30 cellular contexts compared by ENCODE assay signal in genomic region chr5:89243611-89244010, GRCh38.
A peak's percentile ranks its signal among the peaks of the same experiment; 100 is the strongest.
DNase-seq lines count a peak whose midpoint lies in the region; ATAC-seq lines count a peak whose summit lies in the region.
"Had no signal": no experiment of that assay in that cellular context is flagged by ENCODE, and none has a peak within 500 bp of the region (broad histone marks: within the 10 kb centered on the region; RNA-seq: fewer than 3 reads in every experiment).

No MANE protein-coding gene starts in this region.

- peaks cover 2% of the 10 kb centered on the region for H3K27me3 Mint-ChIP-seq in activated naive CD8-positive, alpha-beta T cell treated with anti-CD3 and anti-CD28 coated beads, Interleukin-2, amount 50 U/mL, for 24 hours
- H3K27me3 Mint-ChIP-seq in activated naive CD8-positive, alpha-beta T cell treated with anti-CD3 and anti-CD28 coated beads for 36 hours = no peaks in the 10 kb centered on the region
- no peaks in the 10 kb centered on the region for H3K27me3 Mint-ChIP-seq in stimulated activated naive CD8-positive, alpha-beta T cell treated with anti-CD3 and anti-CD28 coated beads, Interleukin-15, amount 100 ng/mL, for 72 hours
- no peaks in the 10 kb centered on the region for H3K27me3 Mint-ChIP-seq in stimulated activated memory B cell treated with anti-CD40 and anti-IgM and Interleukin-4, amounts not matched to agents 10 μg/mL and 1 μg/mL and 100 μg/mL, for 72 hours
- H3K27me3 Mint-ChIP-seq in stimulated activated naive B cell treated with anti-CD40 and anti-IgM and Interleukin-4, amounts not matched to agents 10 μg/mL and 1 μg/mL and 100 μg/mL, for 72 hours = no peaks in the 10 kb centered on the region
- H3K27me3 Mint-ChIP-seq: B cell; CD4-positive, alpha-beta memory T cell; CD4-positive, alpha-beta T cell; CD4-positive, CD25-positive, alpha-beta regulatory T cell; CD8-positive, alpha-beta memory T cell had no signal

- DNase-seq in activated naive CD8-positive, alpha-beta T cell treated with anti-CD3 and anti-CD28 coated beads, Interleukin-2, amount 50 U/mL, for 24 hours = no peak
- no peak for DNase-seq in activated naive CD8-positive, alpha-beta T cell treated with anti-CD3 and anti-CD28 coated beads for 36 hours
- no peak for DNase-seq in stimulated activated naive CD8-positive, alpha-beta T cell treated with anti-CD3 and anti-CD28 coated beads, Interleukin-15, Interleukin-2, amounts not matched to agents 100 U/mL and 50 U/mL, for 24 hours
- DNase-seq in stimulated activated naive CD8-positive, alpha-beta T cell treated with anti-CD3 and anti-CD28 coated beads, Interleukin-15, amount 100 ng/mL, for 72 hours = no peak
- no peak for DNase-seq in stimulated activated naive B cell treated with anti-CD40 and anti-IgM and Interleukin-4, amounts not matched to agents 10 μg/mL and 1 μg/mL and 100 μg/mL, for 72 hours
- DNase-seq in 8988T = no peak
- DNase-seq: ACHN; AML-193; BE2C; C1 segment of cervical spinal cord; Caco-2; Calu3; CD4-positive, alpha-beta memory T cell; CD4-positive, alpha-beta T cell; CD4-positive, CD25-positive, alpha-beta regulatory T cell; CD8-positive, alpha-beta memory T cell; CD8-positive, alpha-beta T cell; COR-L47; DMS 273 treated with DMSO at 0.1 percent for 48 hours; DMS153; DMS53; DMS79; DMS79 treated with DMSO at 0.1 percent for 48 hours; DND-41; EL had no signal

- H3K4me3 Mint-ChIP-seq in activated naive CD8-positive, alpha-beta T cell treated with anti-CD3 and anti-CD28 coated beads, Interleukin-2, amount 50 U/mL, for 24 hours = no peak overlapping the region
- H3K4me3 Mint-ChIP-seq in activated naive CD8-positive, alpha-beta T cell treated with anti-CD3 and anti-CD28 coated beads for 36 hours = no peak overlapping the region
- H3K4me3 Mint-ChIP-seq in stimulated activated naive CD8-positive, alpha-beta T cell treated with anti-CD3 and anti-CD28 coated beads, Interleukin-15, amount 100 ng/mL, for 72 hours = no peak overlapping the region
- H3K4me3 Mint-ChIP-seq in stimulated activated memory B cell treated with anti-CD40 and anti-IgM and Interleukin-4, amounts not matched to agents 10 μg/mL and 1 μg/mL and 100 μg/mL, for 72 hours = no peak overlapping the region
- H3K4me3 Mint-ChIP-seq in stimulated activated naive B cell treated with anti-CD40 and anti-IgM and Interleukin-4, amounts not matched to agents 10 μg/mL and 1 μg/mL and 100 μg/mL, for 72 hours = no peak overlapping the region
- H3K4me3 Mint-ChIP-seq: B cell; CD14-positive monocyte; CD4-positive, alpha-beta memory T cell; CD4-positive, alpha-beta T cell; CD4-positive, CD25-positive, alpha-beta regulatory T cell; CD8-positive, alpha-beta memory T cell; CD8-positive, alpha-beta T cell had no signal

- peaks cover 13% of the 10 kb centered on the region for H3K4me1 Mint-ChIP-seq in activated naive CD8-positive, alpha-beta T cell treated with anti-CD3 and anti-CD28 coated beads, Interleukin-2, amount 50 U/mL, for 24 hours
- peaks cover 4% of the 10 kb centered on the region for H3K4me1 Mint-ChIP-seq in activated naive CD8-positive, alpha-beta T cell treated with anti-CD3 and anti-CD28 coated beads for 36 hours
- H3K4me1 Mint-ChIP-seq in stimulated activated naive CD8-positive, alpha-beta T cell treated with anti-CD3 and anti-CD28 coated beads, Interleukin-15, amount 100 ng/mL, for 72 hours = no peaks in the 10 kb centered on the region
- H3K4me1 Mint-ChIP-seq in stimulated activated memory B cell treated with anti-CD40 and anti-IgM and Interleukin-4, amounts not matched to agents 10 μg/mL and 1 μg/mL and 100 μg/mL, for 72 hours = no peaks in the 10 kb centered on the region
- peaks cover 8 to 11% of the 10 kb centered on the region in 2 donors for H3K4me1 Mint-ChIP-seq in stimulated activated naive B cell treated with anti-CD40 and anti-IgM and Interleukin-4, amounts not matched to agents 10 μg/mL and 1 μg/mL and 100 μg/mL, for 72 hours
- H3K4me1 Mint-ChIP-seq: CD4-positive, alpha-beta memory T cell; CD4-positive, CD25-positive, alpha-beta regulatory T cell; CD8-positive, alpha-beta memory T cell had no signal

- no peak overlapping the region for H3K27ac Mint-ChIP-seq in activated naive CD8-positive, alpha-beta T cell treated with anti-CD3 and anti-CD28 coated beads, Interleukin-2, amount 50 U/mL, for 24 hours
- H3K27ac Mint-ChIP-seq in activated naive CD8-positive, alpha-beta T cell treated with anti-CD3 and anti-CD28 coated beads for 36 hours = no peak overlapping the region
- no peak overlapping the region for H3K27ac Mint-ChIP-seq in stimulated activated naive CD8-positive, alpha-beta T cell treated with anti-CD3 and anti-CD28 coated beads, Interleukin-15, amount 100 ng/mL, for 72 hours
- no peak overlapping the region for H3K27ac Mint-ChIP-seq in stimulated activated memory B cell treated with anti-CD40 and anti-IgM and Interleukin-4, amounts not matched to agents 10 μg/mL and 1 μg/mL and 100 μg/mL, for 72 hours
- no peak overlapping the region for H3K27ac Mint-ChIP-seq in stimulated activated naive B cell treated with anti-CD40 and anti-IgM and Interleukin-4, amounts not matched to agents 10 μg/mL and 1 μg/mL and 100 μg/mL, for 72 hours
- H3K27ac Mint-ChIP-seq: B cell; CD14-positive monocyte; CD4-positive, alpha-beta memory T cell; CD4-positive, alpha-beta T cell; CD4-positive, CD25-positive, alpha-beta regulatory T cell; CD8-positive, alpha-beta memory T cell; CD8-positive, alpha-beta T cell had no signal

- peak; percentile 54 for ATAC-seq in activated naive CD8-positive, alpha-beta T cell treated with anti-CD3 and anti-CD28 coated beads, Interleukin-2, amount 50 U/mL, for 24 hours
- peak; percentile 40 for ATAC-seq in stimulated activated naive CD8-positive, alpha-beta T cell treated with anti-CD3 and anti-CD28 coated beads, Interleukin-15, Interleukin-2, amounts not matched to agents 100 U/mL and 50 U/mL, for 24 hours
- no peak for ATAC-seq in stimulated activated naive CD8-positive, alpha-beta T cell treated with anti-CD3 and anti-CD28 coated beads, Interleukin-15, amount 100 ng/mL, for 72 hours
- peak; percentile 16 for ATAC-seq in stimulated activated memory B cell treated with anti-CD40 and anti-IgM and Interleukin-4, amounts not matched to agents 10 μg/mL and 1 μg/mL and 100 μg/mL, for 72 hours
- peak; percentile 31 to 52 for ATAC-seq in stimulated activated naive B cell treated with anti-CD40 and anti-IgM and Interleukin-4, amounts not matched to agents 10 μg/mL and 1 μg/mL and 100 μg/mL, for 72 hours (replicated peaks)
- ATAC-seq in HG03196 (IDR thresholded peaks at IDR 0.05; ENCODE audit: unreplicated experiment) = no peak
- ATAC-seq: A549; CD8-positive, alpha-beta T cell had no signal

- no peaks in the 10 kb centered on the region for H3K36me3 Mint-ChIP-seq in activated naive CD8-positive, alpha-beta T cell treated with anti-CD3 and anti-CD28 coated beads, Interleukin-2, amount 50 U/mL, for 24 hours (ENCODE audit: low read depth)
- no peaks in the 10 kb centered on the region for H3K36me3 Mint-ChIP-seq in activated naive CD8-positive, alpha-beta T cell treated with anti-CD3 and anti-CD28 coated beads for 36 hours
- H3K36me3 Mint-ChIP-seq in stimulated activated memory B cell treated with anti-CD40 and anti-IgM and Interleukin-4, amounts not matched to agents 10 μg/mL and 1 μg/mL and 100 μg/mL, for 72 hours = no peaks in the 10 kb centered on the region
- no peaks in the 10 kb centered on the region for H3K36me3 Mint-ChIP-seq in stimulated activated naive B cell treated with anti-CD40 and anti-IgM and Interleukin-4, amounts not matched to agents 10 μg/mL and 1 μg/mL and 100 μg/mL, for 72 hours
- H3K36me3 Mint-ChIP-seq: CD14-positive monocyte; CD4-positive, alpha-beta memory T cell; CD4-positive, CD25-positive, alpha-beta regulatory T cell; CD8-positive, alpha-beta memory T cell; CD8-positive, alpha-beta T cell had no signal

- H3K9me3 Mint-ChIP-seq in activated naive CD8-positive, alpha-beta T cell treated with anti-CD3 and anti-CD28 coated beads, Interleukin-2, amount 50 U/mL, for 24 hours = peaks cover 13% of the 10 kb centered on the region
- no peaks in the 10 kb centered on the region for H3K9me3 Mint-ChIP-seq in activated naive CD8-positive, alpha-beta T cell treated with anti-CD3 and anti-CD28 coated beads for 36 hours
- H3K9me3 Mint-ChIP-seq in stimulated activated naive CD8-positive, alpha-beta T cell treated with anti-CD3 and anti-CD28 coated beads, Interleukin-15, amount 100 ng/mL, for 72 hours = no peaks in the 10 kb centered on the region
- H3K9me3 Mint-ChIP-seq in stimulated activated memory B cell treated with anti-CD40 and anti-IgM and Interleukin-4, amounts not matched to agents 10 μg/mL and 1 μg/mL and 100 μg/mL, for 72 hours = no peaks in the 10 kb centered on the region
- peaks cover 0 to 6% of the 10 kb centered on the region in 2 donors for H3K9me3 Mint-ChIP-seq in stimulated activated naive B cell treated with anti-CD40 and anti-IgM and Interleukin-4, amounts not matched to agents 10 μg/mL and 1 μg/mL and 100 μg/mL, for 72 hours
- H3K9me3 Mint-ChIP-seq: CD4-positive, alpha-beta T cell; CD8-positive, alpha-beta T cell had no signal

Comparison
In these comparisons a context has a peak if more than half of its experiments do, and no peak if none do; other contexts are left out.
1. ATAC-seq: peak in activated naive CD8-positive, alpha-beta T cell treated with anti-CD3 and anti-CD28 coated beads, Interleukin-2, amount 50 U/mL, for 24 hours (single experiment), stimulated activated naive CD8-positive, alpha-beta T cell treated with anti-CD3 and anti-CD28 coated beads, Interleukin-15, Interleukin-2, amounts not matched to agents 100 U/mL and 50 U/mL, for 24 hours (single experiment), stimulated activated memory B cell treated with anti-CD40 and anti-IgM and Interleukin-4, amounts not matched to agents 10 μg/mL and 1 μg/mL and 100 μg/mL, for 72 hours (single experiment) and stimulated activated naive B cell treated with anti-CD40 and anti-IgM and Interleukin-4, amounts not matched to agents 10 μg/mL and 1 μg/mL and 100 μg/mL, for 72 hours (2 of 2); none in stimulated activated naive CD8-positive, alpha-beta T cell treated with anti-CD3 and anti-CD28 coated beads, Interleukin-15, amount 100 ng/mL, for 72 hours (single experiment) and HG03196 (single experiment).